In the genomic region with DNA sequence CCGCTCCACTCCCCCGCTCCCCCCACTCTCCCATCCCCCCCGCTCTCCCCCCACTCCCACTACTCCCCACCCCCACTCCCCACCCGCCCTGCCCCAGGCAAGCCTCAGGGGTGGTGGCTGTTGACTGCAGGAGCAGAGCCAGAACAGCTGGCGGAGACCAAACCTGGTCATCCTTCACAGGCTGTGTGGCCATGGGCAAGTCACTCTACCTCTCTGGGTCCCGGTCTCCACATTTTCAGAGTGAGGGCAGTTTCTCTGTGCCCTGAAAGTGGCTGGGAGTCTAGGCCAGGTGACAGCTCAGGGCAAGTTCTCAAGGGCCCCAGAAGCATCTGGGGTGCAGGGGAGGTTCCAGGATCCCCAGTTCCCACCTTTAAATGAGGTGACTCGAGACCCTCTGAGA, we compare ENCODE assay signal across 24 cellular contexts. TPM values are rescaled to one million over a fixed set of nuclear protein-coding genes. Genes with fewer than 3 reads are reported as not detected.
"Had no signal": no experiment of that assay in that cellular context is flagged by ENCODE, and none has a peak within 500 bp of the region (broad histone marks: within the 10 kb centered on the region; RNA-seq: fewer than 3 reads in every experiment).

No MANE protein-coding gene starts in this region.

- H3K4me1 ChIP-seq: left ventricle myocardium inferior, neural progenitor cell, thyroid gland, upper lobe of left lung had no signal

- H3K4me3 ChIP-seq: left ventricle myocardium inferior, lung, neural progenitor cell, thyroid gland, upper lobe of left lung had no signal

- H3K9me3 ChIP-seq: esophagus squamous epithelium, left ventricle myocardium inferior, thyroid gland, upper lobe of left lung had no signal

- H3K27me3 ChIP-seq: esophagus squamous epithelium, thyroid gland, upper lobe of left lung had no signal

- ATAC-seq: activated CD4-positive, CD25-positive, alpha-beta regulatory T cell treated with anti-CD3 and anti-CD28 coated beads, Interleukin-2, amount 50 U/mL, for 24 hours; natural killer cell; T-helper 17 cell had no signal

- H3K27ac ChIP-seq: left ventricle myocardium inferior, neural progenitor cell, thyroid gland, upper lobe of left lung, WERI-Rb-1 had no signal

- H3K36me3 ChIP-seq: esophagus squamous epithelium, left ventricle myocardium inferior, neural progenitor cell, thyroid gland, upper lobe of left lung, WERI-Rb-1 had no signal

- H2AFZ ChIP-seq: neural progenitor cell had no signal

- DNase-seq: activated CD4-positive, alpha-beta memory T cell treated with anti-CD3 and anti-CD28 coated beads for 36 hours; activated CD4-positive, alpha-beta T cell treated with anti-CD3 and anti-CD28 coated beads, Interleukin-2, amount 10 ng/mL, durations not matched to agents 24 days and 14 days; activated CD8-positive, alpha-beta memory T cell treated with anti-CD3 and anti-CD28 coated beads, Interleukin-2, amount 50 U/mL, for 4 hours; activated effector memory CD4-positive, alpha-beta T cell treated with anti-CD3 and anti-CD28 coated beads, Interleukin-2, amount 50 U/mL, for 16 hours; activated naive CD4-positive, alpha-beta T cell treated with anti-CD3 and anti-CD28 coated beads, Interleukin-2, amount 10 ng/mL, durations not matched to agents 7 days and 5 days; activated T-cell treated with anti-CD3 and anti-CD28 coated beads, Interleukin-2, amount 50 U/mL, for 1 hour; amniotic stem cell; dermis blood vessel endothelial cell; effector CD8-positive, alpha-beta T cell; esophagus squamous epithelium; foreskin melanocyte; left ventricle myocardium inferior; mesendoderm; natural killer cell; stimulated activated CD4-positive, alpha-beta T cell treated with anti-CD3 and anti-CD28 coated beads, Interleukin-2, amount 100 ng/mL, for 48 hours; T-helper 17 cell; T1000; WERI-Rb-1 had no signal

- H3K4me2 ChIP-seq: neural progenitor cell had no signal

- H3K9ac ChIP-seq: neural progenitor cell had no signal

RNA-seq across cellular contexts. Expression of a gene that starts 15.1 kb away (rescaled TPM):
- total RNA-seq: activated CD4-positive, alpha-beta T cell treated with anti-CD3 and anti-CD28 coated beads, Interleukin-2, amount 10 ng/mL, durations not matched to agents 24 days and 14 days; activated CD8-positive, alpha-beta memory T cell treated with anti-CD3 and anti-CD28 coated beads for 36 hours had no signal
